Comparison of ENCODE assay signal across 1 cellular context in genomic region chr5:37533851-37534250, GRCh38.
TF ChIP-seq lines count a peak whose summit lies in the region.

No MANE protein-coding gene starts in this region.

TF ChIP-seq in HCT116, 20 proteins besides CTCF, POLR2A, EP300 and RAD21 (continued from another document):
- TF ChIP-seq ZNF274 (IDR thresholded peaks at IDR 0.05; ENCODE audit: low read depth, low read length) (no peak), CEBPB (IDR thresholded peaks at IDR 0.05; ENCODE audit: low read depth) (0 out of 2 replicates have a peak, but pooled peaks have one; percentile 15), POLR2AphosphoS5 (IDR thresholded peaks at IDR 0.05; ENCODE audit: low read depth, low read length) (no peak), TCF7L2 (IDR thresholded peaks at IDR 0.05; ENCODE audit: borderline replicate concordance, extremely low read depth, insufficient read depth, insufficient read length) (no peak)
